22 cellular contexts compared by ENCODE assay signal in genomic region chr14:71212093-71212492, GRCh38.
"Had no signal": no experiment of that assay in that cellular context is flagged by ENCODE, and none has a peak within 500 bp of the region (broad histone marks: within the 10 kb centered on the region; RNA-seq: fewer than 3 reads in every experiment).

No MANE protein-coding gene starts in this region.

- H3K36me3 ChIP-seq: right atrium auricular region, transverse colon had no signal

- H3K27me3 ChIP-seq: right atrium auricular region, testis, transverse colon had no signal

- ATAC-seq: activated T-cell treated with anti-CD3 and anti-CD28 coated beads, Interleukin-2, amount 50 U/mL, for 4 hours; left cardiac atrium; naive thymus-derived CD4-positive, alpha-beta T cell had no signal

- DNase-seq: activated CD4-positive, alpha-beta T cell treated with anti-CD3 and anti-CD28 coated beads for 4 hours; activated CD4-positive, alpha-beta T cell treated with anti-CD3 and anti-CD28 coated beads, Interleukin-2, amount 50 U/mL, for 4 hours; activated CD4-positive, CD25-positive, alpha-beta regulatory T cell; activated T-cell treated with anti-CD3 and anti-CD28 coated beads, Interleukin-2, amount 50 U/mL, for 4 hours; cerebellar nuclear complex; hippocampal formation; left cardiac atrium; midbrain; naive thymus-derived CD4-positive, alpha-beta T cell; stimulated activated CD4-positive, alpha-beta T cell treated with anti-CD3 and anti-CD28 coated beads, Interleukin-1b, Interleukin-23, amount 100 ng/mL, for 48 hours; stimulated activated CD4-positive, alpha-beta T cell treated with anti-CD3 and anti-CD28 coated beads, Interleukin-4, amount 100 ng/mL, for 4 hours; stimulated activated CD8-positive, alpha-beta memory T cell treated with anti-CD3 and anti-CD28 coated beads, Interleukin-4, amount 100 ng/mL, for 48 hours; stimulated activated naive CD4-positive, alpha-beta T cell treated with Interleukin-2 at 50 U/mL for 16 hours; testis; transverse colon had no signal

- H3K9me3 ChIP-seq: right atrium auricular region, testis, transverse colon had no signal

- H3K4me3 ChIP-seq: coronary artery, right atrium auricular region, smooth muscle cell, testis, transverse colon had no signal

- H3K4me3 Mint-ChIP-seq: activated T-cell treated with anti-CD3 and anti-CD28 coated beads, Interleukin-2, amount 50 U/mL, for 4 hours had no signal

- H3K4me1 ChIP-seq: right atrium auricular region, testis, transverse colon had no signal

- H3K27ac ChIP-seq: coronary artery, right atrium auricular region, testis, transverse colon had no signal

- FAIRE-seq: bronchial epithelial cell, endothelial cell of umbilical vein had no signal

- H3K4me2 ChIP-seq: smooth muscle cell had no signal

- H3K27ac Mint-ChIP-seq: activated naive CD4-positive, alpha-beta T cell treated with anti-CD3 and anti-CD28 coated beads, Interleukin-2, amount 50 U/mL, for 72 hours; activated T-helper 2 cell treated with anti-CD3 and anti-CD28 coated beads, Interferon-gamma antibody, Interleukin-2, Interleukin-4, amounts not matched to agents 10 μg/mL and 5 μg/mL and 100 μg/mL, durations not matched to agents 14 hours and 24 hours and 36 hours had no signal
